Comparison of ENCODE assay signal across 20 cellular contexts in genomic region chr1:30417001-30417700, GRCh38.
A peak's percentile ranks its signal among the peaks of the same experiment; 100 is the strongest.
DNase-seq lines count a peak whose midpoint lies in the region; TF ChIP-seq lines count a peak whose summit lies in the region.
"Had no signal": no experiment of that assay in that cellular context is flagged by ENCODE, and none has a peak within 500 bp of the region (broad histone marks: within the 10 kb centered on the region; RNA-seq: fewer than 3 reads in every experiment).

No MANE protein-coding gene starts in this region.

- CTCF ChIA-PET in GM10248 (lab: Yijun Ruan, JAX), result interaction anchor here (1.0 to 1.1 kb wide), 2 partner anchors 10 to 37 kb away, joined by 3 read pairs; no protein-coding TSS in a partner anchor

- no peak overlapping the region for H3K27ac ChIP-seq in sigmoid colon
- H3K27ac ChIP-seq: C4-2B, HL-60, KMS-11, lower lobe of right lung, prostate gland, SJCRH30, thyroid gland had no signal

- TF ChIP-seq CTCF in GM10248 (IDR thresholded peaks at IDR 0.05; ENCODE audit: control extremely low read depth, extremely low read depth, low read depth, missing control alignments) (no peak), sigmoid colon (IDR thresholded peaks at IDR 0.05) (no peak)

- H3K4me1 ChIP-seq in sigmoid colon, result no peaks in the 10 kb centered on the region
- H3K4me1 ChIP-seq: Caco-2, lower lobe of right lung, prostate gland, SJCRH30, thyroid gland had no signal

- intact Hi-C loops in sigmoid colon (cut with DNase I), result no loop called here

- POLR2A ChIA-PET in GM10248 (lab: Yijun Ruan, JAX), result no interaction called here

- TF ChIP-seq EP300 in sigmoid colon (IDR thresholded peaks at IDR 0.05), result no peak

- H3K4me3 ChIP-seq in sigmoid colon, result no peak overlapping the region
- H3K4me3 ChIP-seq: lower lobe of right lung, prostate gland, SJCRH30, thyroid gland had no signal

- H3K27me3 ChIP-seq in sigmoid colon, result peaks cover 0 to 14% (median 1%) of the 10 kb centered on the region in 3 donors
- H3K27me3 ChIP-seq: thyroid gland had no signal

- H3K36me3 ChIP-seq in sigmoid colon, result no peaks in the 10 kb centered on the region
- H3K36me3 ChIP-seq: lower lobe of right lung, prostate gland, SJCRH30, thyroid gland had no signal

- DNase-seq in AG20443 (ENCODE audit: low spot score), result peak; percentile 4
- peak; percentile 8 for DNase-seq in GM10248 (ENCODE audit: extremely low spot score)
- peak; percentile 1 for DNase-seq in hepatic stellate cell (ENCODE audit: low spot score)
- DNase-seq in sigmoid colon, result peak; percentile 52
- DNase-seq in NCI-H1105 (lab: John Stamatoyannopoulos, UW), result no peak
- DNase-seq in T-helper 2 cell, result no peak
- no peak for DNase-seq in activated naive CD4-positive, alpha-beta T cell (lab: John Stamatoyannopoulos, UW)
- DNase-seq: activated gamma-delta T cell treated with Interleukin-2 at 50 U/mL for 16 hours, activated T-cell treated with anti-CD3 and anti-CD28 coated beads for 4 hours, Caco-2, kidney, lower lobe of right lung, NCI-H1436, NCI-H82, SJCRH30, thyroid gland had no signal

- 83 to 88% methylated on average over 11 of the region's 11 CpGs for WGBS in sigmoid colon, 2 donors

- no peak for TF ChIP-seq POLR2A in sigmoid colon (IDR thresholded peaks at IDR 0.05)

- no peaks in the 10 kb centered on the region for H3K9me3 ChIP-seq in sigmoid colon
- H3K9me3 ChIP-seq: Caco-2, lower lobe of right lung, prostate gland, SJCRH30, thyroid gland had no signal

Comparison
In these comparisons a context has a peak if more than half of its experiments do, and no peak if none do; other contexts are left out.
1. DNase-seq: peak in AG20443 (single experiment), GM10248 (single experiment), hepatic stellate cell (single experiment) and sigmoid colon (single experiment); none in NCI-H1105 (single experiment), T-helper 2 cell (0 of 5) and activated naive CD4-positive, alpha-beta T cell (0 of 4).